ENCODE assay signal across 2 cellular contexts in the genomic region with DNA sequence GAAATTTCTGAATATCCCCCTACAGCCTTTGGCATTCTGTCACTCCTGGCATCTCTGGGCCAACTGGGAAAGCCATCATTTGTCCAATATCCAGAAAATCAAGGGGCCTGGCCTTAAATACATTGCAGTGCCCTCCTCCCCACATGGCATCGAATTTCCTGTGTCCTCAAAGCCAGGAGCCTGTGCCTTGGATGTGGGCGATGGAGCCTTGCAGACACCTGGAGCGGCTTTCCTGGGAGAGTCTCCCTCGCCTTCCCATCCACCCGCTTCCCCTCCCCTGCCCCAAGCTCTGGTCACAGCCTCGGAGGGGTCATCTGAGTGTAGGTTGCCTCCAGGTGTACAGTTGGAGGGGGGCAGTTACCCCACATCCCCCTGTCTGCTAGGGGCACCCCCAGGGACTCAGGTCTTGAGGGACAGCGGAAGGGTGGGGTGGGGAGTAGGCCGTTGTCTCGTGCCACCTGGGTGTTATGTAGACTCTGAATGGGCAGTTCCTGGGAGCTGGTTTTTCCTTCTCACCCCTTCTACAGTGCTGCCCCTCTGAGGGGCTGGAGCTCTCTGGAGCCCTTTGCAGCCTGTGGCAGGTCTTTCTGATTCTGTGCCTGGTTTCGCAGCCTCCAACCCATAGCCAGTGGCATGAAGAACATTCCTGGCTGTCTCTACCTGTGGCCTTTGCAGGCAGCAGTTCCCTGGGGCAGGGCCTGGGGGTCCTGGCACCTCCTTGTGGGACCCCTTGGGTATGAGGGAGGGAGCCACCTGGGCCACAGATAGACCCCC.
TF ChIP-seq lines count a peak whose summit lies in the region.

No MANE protein-coding gene starts in this region.

TF ChIP-seq in HCT116, 20 proteins besides CTCF, POLR2A, EP300 and RAD21:
- TF ChIP-seq, protein P1, sequence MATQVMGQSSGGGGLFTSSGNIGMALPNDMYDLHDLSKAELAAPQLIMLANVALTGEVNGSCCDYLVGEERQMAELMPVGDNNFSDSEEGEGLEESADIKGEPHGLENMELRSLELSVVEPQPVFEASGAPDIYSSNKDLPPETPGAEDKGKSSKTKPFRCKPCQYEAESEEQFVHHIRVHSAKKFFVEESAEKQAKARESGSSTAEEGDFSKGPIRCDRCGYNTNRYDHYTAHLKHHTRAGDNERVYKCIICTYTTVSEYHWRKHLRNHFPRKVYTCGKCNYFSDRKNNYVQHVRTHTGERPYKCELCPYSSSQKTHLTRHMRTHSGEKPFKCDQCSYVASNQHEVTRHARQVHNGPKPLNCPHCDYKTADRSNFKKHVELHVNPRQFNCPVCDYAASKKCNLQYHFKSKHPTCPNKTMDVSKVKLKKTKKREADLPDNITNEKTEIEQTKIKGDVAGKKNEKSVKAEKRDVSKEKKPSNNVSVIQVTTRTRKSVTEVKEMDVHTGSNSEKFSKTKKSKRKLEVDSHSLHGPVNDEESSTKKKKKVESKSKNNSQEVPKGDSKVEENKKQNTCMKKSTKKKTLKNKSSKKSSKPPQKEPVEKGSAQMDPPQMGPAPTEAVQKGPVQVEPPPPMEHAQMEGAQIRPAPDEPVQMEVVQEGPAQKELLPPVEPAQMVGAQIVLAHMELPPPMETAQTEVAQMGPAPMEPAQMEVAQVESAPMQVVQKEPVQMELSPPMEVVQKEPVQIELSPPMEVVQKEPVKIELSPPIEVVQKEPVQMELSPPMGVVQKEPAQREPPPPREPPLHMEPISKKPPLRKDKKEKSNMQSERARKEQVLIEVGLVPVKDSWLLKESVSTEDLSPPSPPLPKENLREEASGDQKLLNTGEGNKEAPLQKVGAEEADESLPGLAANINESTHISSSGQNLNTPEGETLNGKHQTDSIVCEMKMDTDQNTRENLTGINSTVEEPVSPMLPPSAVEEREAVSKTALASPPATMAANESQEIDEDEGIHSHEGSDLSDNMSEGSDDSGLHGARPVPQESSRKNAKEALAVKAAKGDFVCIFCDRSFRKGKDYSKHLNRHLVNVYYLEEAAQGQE (IDR thresholded peaks at IDR 0.05; ENCODE audit: low read depth): no peak
- 0 out of 2 replicates have a peak, but pooled peaks have one; percentile 11 for TF ChIP-seq ZFX (IDR thresholded peaks at IDR 0.05)

TF ChIP-seq in H1, 55 proteins besides CTCF, POLR2A, EP300 and RAD21:
- TF ChIP-seq ASH2L (IDR thresholded peaks at IDR 0.05; ENCODE audit: low read length) (no peak), SIRT6 (IDR thresholded peaks at IDR 0.05; ENCODE audit: low read length) (no peak), CEBPB (IDR thresholded peaks at IDR 0.05; ENCODE audit: low read depth, low read length) (no peak), KDM1A (IDR thresholded peaks at IDR 0.05; ENCODE audit: borderline replicate concordance, low read length) (no peak), POLR2AphosphoS5 (IDR thresholded peaks at IDR 0.05; ENCODE audit: low read depth, low read length) (no peak), CHD2 (IDR thresholded peaks at IDR 0.05; ENCODE audit: low read length) (no peak), SAP30 (IDR thresholded peaks at IDR 0.05; ENCODE audit: insufficient read depth, insufficient replicate concordance, low read length) (no peak), KDM4A (IDR thresholded peaks at IDR 0.05; ENCODE audit: low read depth, low read length, severe bottlenecking) (no peak), RXRA (IDR thresholded peaks at IDR 0.05; ENCODE audit: insufficient read depth, low read depth, low read length) (no peak), YY1 (IDR thresholded peaks at IDR 0.05; ENCODE audit: low read depth, low read length) (no peak), EGR1 (IDR thresholded peaks at IDR 0.05; ENCODE audit: borderline replicate concordance, low read depth, low read length) (no peak), TAF1 (IDR thresholded peaks at IDR 0.05; ENCODE audit: low read depth, low read length) (no peak), SIN3A (conservative IDR thresholded peaks at IDR 0.05 in 1 of 2, IDR thresholded peaks at IDR 0.05 in 1 of 2; ENCODE audit: low read depth in 1 of 2, low read length in 2 of 2) (no peak), SP4 (IDR thresholded peaks at IDR 0.05; ENCODE audit: low read length) (no peak), EZH2 (IDR thresholded peaks at IDR 0.05; ENCODE audit: low read depth, low read length, severe bottlenecking) (no peak), TCF12 (IDR thresholded peaks at IDR 0.05; ENCODE audit: low read depth, low read length) (no peak)
- TF ChIP-seq, protein P2, sequence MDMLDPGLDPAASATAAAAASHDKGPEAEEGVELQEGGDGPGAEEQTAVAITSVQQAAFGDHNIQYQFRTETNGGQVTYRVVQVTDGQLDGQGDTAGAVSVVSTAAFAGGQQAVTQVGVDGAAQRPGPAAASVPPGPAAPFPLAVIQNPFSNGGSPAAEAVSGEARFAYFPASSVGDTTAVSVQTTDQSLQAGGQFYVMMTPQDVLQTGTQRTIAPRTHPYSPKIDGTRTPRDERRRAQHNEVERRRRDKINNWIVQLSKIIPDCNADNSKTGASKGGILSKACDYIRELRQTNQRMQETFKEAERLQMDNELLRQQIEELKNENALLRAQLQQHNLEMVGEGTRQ (IDR thresholded peaks at IDR 0.05; ENCODE audit: low read length): no peak
- TF ChIP-seq, protein P3, sequence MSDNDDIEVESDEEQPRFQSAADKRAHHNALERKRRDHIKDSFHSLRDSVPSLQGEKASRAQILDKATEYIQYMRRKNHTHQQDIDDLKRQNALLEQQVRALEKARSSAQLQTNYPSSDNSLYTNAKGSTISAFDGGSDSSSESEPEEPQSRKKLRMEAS (IDR thresholded peaks at IDR 0.05): no peak
